Comparison of ENCODE assay signal across 8 cellular contexts in genomic region chr2:177262137-177262536, GRCh38. TPM values are rescaled to one million over a fixed set of nuclear protein-coding genes. Genes with fewer than 3 reads are reported as not detected.
DNase-seq lines count a peak whose midpoint lies in the region; ATAC-seq and TF ChIP-seq lines count a peak whose summit lies in the region.

No MANE protein-coding gene starts in this region.

- TF ChIP-seq CTCF in SK-N-SH (IDR thresholded peaks at IDR 0.05) (no peak), WTC11 (IDR thresholded peaks at IDR 0.05) (no peak), omental fat pad (IDR thresholded peaks at IDR 0.05) (no peak)

- H3K27ac ChIP-seq in SK-N-SH (ENCODE audit: low read depth in 2 of 2, low read length in 1 of 2) (peak overlapping the region in 1 of 2 experiments; percentile 97), right cardiac atrium (ENCODE audit: low read length) (no peak overlapping the region), stomach smooth muscle (ENCODE audit: low read length) (no peak overlapping the region)

- H3K27ac Mint-ChIP-seq in WTC11, result peak overlapping the region; percentile 29; the same call in 1 of the 2 replicates

- 26% methylated on average over 1 of the region's 1 CpG for WGBS in SK-N-SH (ENCODE audit: low lambda C conversion rate)
- WGBS in right cardiac atrium, result 1% methylated on average over 1 of the region's 1 CpG

- H3F3A ChIP-seq in SK-N-SH (replicated peaks; ENCODE audit: insufficient read depth), result peaks cover 10% of the 10 kb centered on the region

- CTCF ChIA-PET in SK-N-SH (lab: Yijun Ruan, JAX), result interaction anchor here (1.2 to 12.3 kb wide), 8 partner anchors 11 to 183 kb away, joined by 3 to 121 read pairs (median 4); no protein-coding TSS in a partner anchor
- CTCF ChIA-PET in WTC11 (lab: Charles Lee), result no interaction called here

- H4K20me1 ChIP-seq in SK-N-SH (ENCODE audit: insufficient read depth), result peaks cover 60% of the 10 kb centered on the region

- no peak for TF ChIP-seq RAD21 in SK-N-SH (IDR thresholded peaks at IDR 0.05; ENCODE audit: low read length)

- H2AFZ ChIP-seq in SK-N-SH (ENCODE audit: low read depth), result no peak overlapping the region

- TF ChIP-seq EP300 in SK-N-SH (IDR thresholded peaks at IDR 0.05; ENCODE audit: borderline replicate concordance in 1 of 2, low read depth in 1 of 2, low read length in 1 of 2), result no peak

- H3K27me3 ChIP-seq in SK-N-SH (ENCODE audit: insufficient read depth) (no peaks in the 10 kb centered on the region), right cardiac atrium (ENCODE audit: control insufficient read depth, insufficient read depth) (no peaks in the 10 kb centered on the region), stomach smooth muscle (ENCODE audit: control insufficient read depth in 1 of 2, insufficient read depth in 2 of 2, low read length in 2 of 2) (no peaks in the 10 kb centered on the region)

- H3K36me3 Mint-ChIP-seq in WTC11, result peaks cover 17% of the 10 kb centered on the region

- peaks cover 43% of the 10 kb centered on the region for H3K4me1 Mint-ChIP-seq in WTC11

- peaks cover 4% of the 10 kb centered on the region; the same call in 1 of the 2 replicates for H3K9me3 ChIP-seq in SK-N-SH
- H3K9me3 ChIP-seq in right cardiac atrium (ENCODE audit: control insufficient read depth, low read length), result no peaks in the 10 kb centered on the region
- no peaks in the 10 kb centered on the region for H3K9me3 ChIP-seq in stomach smooth muscle (ENCODE audit: control insufficient read depth in 2 of 2, low read length in 2 of 2)

- ATAC-seq in SK-N-SH treated with all-trans-retinoic acid at 6 μM for 48 hours, result no peak
- no peak for ATAC-seq in WTC11
- ATAC-seq in right cardiac atrium, result no peak
- no peak for ATAC-seq in sciatic nerve
- no peak for ATAC-seq in GM21619 (IDR thresholded peaks at IDR 0.05; ENCODE audit: unreplicated experiment)
- ATAC-seq in omental fat pad (ENCODE audit: low FRiP score), result no peak

- POLR2A ChIA-PET in SK-N-SH (lab: Yijun Ruan, JAX) (no interaction called here), WTC11 (lab: Charles Lee) (no interaction called here)

- peak overlapping the region; percentile 98 for H3K9ac ChIP-seq in SK-N-SH
- peak overlapping the region; percentile 3 to 99 for H3K9ac ChIP-seq in stomach smooth muscle (ENCODE audit: low read length in 2 of 2)

- H3K4me1 ChIP-seq in SK-N-SH (ENCODE audit: control insufficient read depth in 1 of 2, insufficient read depth in 2 of 2, low read depth in 1 of 2, low read length in 1 of 2) (peaks cover 17 to 22% of the 10 kb centered on the region in 2 experiments), right cardiac atrium (ENCODE audit: control insufficient read depth, insufficient read depth, low read length) (peaks cover 5% of the 10 kb centered on the region), stomach smooth muscle (ENCODE audit: control insufficient read depth, insufficient read depth, low read length) (peaks cover 16% of the 10 kb centered on the region)

- H3K4me3 Mint-ChIP-seq in WTC11, result peak overlapping the region; percentile 84

- H3K36me3 ChIP-seq in SK-N-SH (replicated peaks in 1 of 2; ENCODE audit: control insufficient read depth in 1 of 2, insufficient read depth in 2 of 2, low read length in 1 of 2) (peaks cover 9 to 10% of the 10 kb centered on the region in 2 experiments), stomach smooth muscle (ENCODE audit: control insufficient read depth in 2 of 2, insufficient read depth in 2 of 2, low read length in 2 of 2) (no peaks in the 10 kb centered on the region)

- no peaks in the 10 kb centered on the region for H3K27me3 Mint-ChIP-seq in WTC11 (ENCODE audit: low read depth)

- H3K4me3 ChIP-seq in SK-N-SH (ENCODE audit: low read depth in 2 of 2, low read length in 1 of 2), result peak overlapping the region; percentile 71 to 93
- peak overlapping the region; percentile 90 for H3K4me3 ChIP-seq in right cardiac atrium (ENCODE audit: low read length)
- H3K4me3 ChIP-seq in stomach smooth muscle (ENCODE audit: low read length in 2 of 2), result peak overlapping the region; percentile 84 to 87

- H3K9me3 Mint-ChIP-seq in WTC11, result peaks cover 13% of the 10 kb centered on the region

- H3K9me2 ChIP-seq in SK-N-SH, result no peaks in the 10 kb centered on the region

- intact Hi-C loops in right cardiac atrium (cut with DNase I) (loop anchor here (5.0 to 10.0 kb wide), 6 partner anchors 50 to 133 kb away; partner anchors contain the start of genes HNRNPA3 (in 2 of the 4) and AGPS (in 1 of the 4)), sciatic nerve (cut with DNase I) (loop anchor here (2.0 to 10.0 kb wide), 2 partner anchors 47 to 97 kb away; no protein-coding TSS in a partner anchor)

- DNase-seq in SK-N-SH (no peak), WTC11 (ENCODE audit: low spot score) (no peak), right cardiac atrium (no peak), sciatic nerve (ENCODE audit: low spot score) (no peak), omental fat pad (ENCODE audit: low spot score) (no peak)

- H3K4me2 ChIP-seq in SK-N-SH, result peak overlapping the region; percentile 92

- H3K79me2 ChIP-seq in SK-N-SH (ENCODE audit: insufficient read depth), result peaks cover 66% of the 10 kb centered on the region

TF ChIP-seq in SK-N-SH, 30 proteins besides CTCF, POLR2A, EP300 and RAD21 (continues in another document):
- TF ChIP-seq TCF12 (IDR thresholded peaks at IDR 0.05), result no peak
- no peak for TF ChIP-seq NFIC (IDR thresholded peaks at IDR 0.05; ENCODE audit: borderline replicate concordance)
- TF ChIP-seq CHD2 (IDR thresholded peaks at IDR 0.05; ENCODE audit: low read length, partially characterized antibody), result no peak
- no peak for TF ChIP-seq RFX5 (IDR thresholded peaks at IDR 0.05; ENCODE audit: low read length)
- no peak for TF ChIP-seq MXI1 (IDR thresholded peaks at IDR 0.05; ENCODE audit: low read depth, low read length)
- no peak for TF ChIP-seq SIN3A (IDR thresholded peaks at IDR 0.05; ENCODE audit: borderline replicate concordance, low read depth, low read length)
- no peak for TF ChIP-seq MAX (IDR thresholded peaks at IDR 0.05; ENCODE audit: low read depth)
- TF ChIP-seq GABPA (IDR thresholded peaks at IDR 0.05; ENCODE audit: low read depth), result no peak

TF ChIP-seq in SK-N-SH treated with all-trans-retinoic acid at 6 μM for 48 hours, 23 proteins besides CTCF, POLR2A, EP300 and RAD21 (continues in another document):
- no peak for TF ChIP-seq PATZ1 (CRISPR knock-in tag; IDR thresholded peaks at IDR 0.05; ENCODE audit: borderline replicate concordance)
- TF ChIP-seq ZNF565 (CRISPR knock-in tag; conservative IDR thresholded peaks at IDR 0.05; ENCODE audit: low read depth), result no peak
- no peak for TF ChIP-seq ZFP3 (CRISPR knock-in tag; IDR thresholded peaks at IDR 0.05)
- no peak for TF ChIP-seq TCF4 (CRISPR knock-in tag; IDR thresholded peaks at IDR 0.05; ENCODE audit: borderline replicate concordance)
- TF ChIP-seq BACH2 (CRISPR knock-in tag; IDR thresholded peaks at IDR 0.05; ENCODE audit: borderline replicate concordance), result no peak

TF ChIP-seq in WTC11, 78 proteins besides CTCF, POLR2A, EP300 and RAD21:
- TF ChIP-seq ZNF425 (CRISPR knock-in tag; conservative IDR thresholded peaks at IDR 0.05) (no peak), PREB (CRISPR knock-in tag; IDR thresholded peaks at IDR 0.05; ENCODE audit: borderline replicate concordance) (no peak), MXD4 (CRISPR knock-in tag; IDR thresholded peaks at IDR 0.05; ENCODE audit: borderline replicate concordance) (no peak), MAX (CRISPR knock-in tag; IDR thresholded peaks at IDR 0.05) (no peak), JAZF1 (CRISPR knock-in tag; IDR thresholded peaks at IDR 0.05) (no peak), JUN (CRISPR knock-in tag; IDR thresholded peaks at IDR 0.05) (no peak)

RNA-seq across cellular contexts. Expression of gene NFE2L2, which starts 2.4 kb away (rescaled TPM):
- polyA plus RNA-seq in SK-N-SH (2012; rRNA removed) (40.9 and 61.9 TPM in 2 replicates), right cardiac atrium (55.8 TPM)
- 57.8 and 59.5 TPM in 2 replicates for polyA plus RNA-seq in SK-N-SH (2012; cell fraction: cytosol; rRNA removed)
- polyA plus RNA-seq in SK-N-SH (2012; cell fraction: nucleus; rRNA removed), result 51.9 and 65.3 TPM in 2 replicates
- total RNA-seq in WTC11 (2021) (21.4 to 26.3 TPM (median 22.7 TPM) in 3 replicates), right cardiac atrium (10 to 100 TPM; 70.0 to 95.7 (median 77.7) TPM), sciatic nerve (149 TPM), omental fat pad (100 to 1,000 TPM in 2 of 4 donors, 10 to 100 TPM in 2; 88.5 to 140 (median 106) TPM)

RNA-seq across cellular contexts. Expression of gene HNRNPA3, which starts 49.5 kb away (rescaled TPM):
- polyA plus RNA-seq in SK-N-SH (2012; rRNA removed) (86.5 and 102 TPM in 2 replicates), right cardiac atrium (74.1 TPM)
- 125 and 185 TPM in 2 replicates for polyA plus RNA-seq in SK-N-SH (2012; cell fraction: cytosol; rRNA removed)
- 58.1 and 110 TPM in 2 replicates for polyA plus RNA-seq in SK-N-SH (2012; cell fraction: nucleus; rRNA removed)
- total RNA-seq in WTC11 (2021) (367 to 406 TPM (median 379 TPM) in 3 replicates), right cardiac atrium (100 to 1,000 TPM in 1 of 4 donors, 10 to 100 TPM in 3; 66.9 to 110 (median 84.2) TPM), sciatic nerve (161 TPM), omental fat pad (10 to 100 TPM; 53.1 to 92.4 (median 67.0) TPM)
